Comparison of ENCODE assay signal across 17 cellular contexts in genomic region chr2:101153811-101154210, GRCh38. TPM values are rescaled to one million over a fixed set of nuclear protein-coding genes. Genes with fewer than 3 reads are reported as not detected.
A peak's percentile ranks its signal among the peaks of the same experiment; 100 is the strongest.
DNase-seq lines count a peak whose midpoint lies in the region; ATAC-seq, FAIRE-seq and TF ChIP-seq lines count a peak whose summit lies in the region.
"Had no signal": no experiment of that assay in that cellular context is flagged by ENCODE, and none has a peak within 500 bp of the region (broad histone marks: within the 10 kb centered on the region; RNA-seq: fewer than 3 reads in every experiment).

No MANE protein-coding gene starts in this region.

- peaks cover 6% of the 10 kb centered on the region for H3K27me3 Mint-ChIP-seq in activated T-helper 17 cell treated with anti-CD3 and anti-CD28 coated beads, Interleukin-2, amount 50 U/mL, for 72 hours

- H3K4me3 ChIP-seq in H1 (ENCODE audit: extremely low read depth in 1 of 4, insufficient read depth in 2 of 4, low read depth in 3 of 4, low read length in 4 of 4): no peak overlapping the region
- H3K4me3 ChIP-seq: GM23338 had no signal

- no peaks in the 10 kb centered on the region for H3K9me3 Mint-ChIP-seq in activated T-helper 17 cell treated with anti-CD3 and anti-CD28 coated beads, Interleukin-2, amount 50 U/mL, for 72 hours
- H3K9me3 Mint-ChIP-seq: CD8-positive, alpha-beta memory T cell; GM23338 had no signal

- no peak for ATAC-seq in activated T-helper 17 cell treated with anti-CD3 and anti-CD28 coated beads, Interleukin-2, amount 50 U/mL, for 72 hours (replicated peaks)
- ATAC-seq: GM23338 had no signal

- H2BK15ac ChIP-seq in H1 (ENCODE audit: low read length): peak overlapping the region; percentile 61; the same call in 1 of the 2 replicates

- TF ChIP-seq RAD21 in H1 (IDR thresholded peaks at IDR 0.05 in 1 of 2, conservative IDR thresholded peaks at IDR 0.05 in 1 of 2; ENCODE audit: low read depth in 2 of 2, low read length in 2 of 2): no peak

- H3K9ac ChIP-seq in H1 (replicated peaks in 1 of 4; ENCODE audit: extremely low read depth in 1 of 4, low read depth in 3 of 4, low read length in 3 of 4): no peak overlapping the region

- H2AK5ac ChIP-seq in H1 (ENCODE audit: low read depth, low read length): no peak overlapping the region

- CTCF ChIA-PET in H1 (lab: Charles Lee; ENCODE audit: partially characterized antibody): interaction anchor here (0.6 to 4.7 kb wide), 17 partner anchors 9 to 396 kb away, joined by 3 to 64 read pairs (median 9); partner anchors contain the start of gene RPL31

- H2BK120ac ChIP-seq in H1 (replicated peaks; ENCODE audit: low read depth, low read length): no peak overlapping the region

- POLR2A ChIA-PET in H1 (lab: Charles Lee; ENCODE audit: partially characterized antibody): interaction anchor here (1.3 to 16.5 kb wide), 2 partner anchors 142 to 148 kb away, joined by 3 to 151 read pairs; partner anchors contain the start of gene RPL31

- no peak for TF ChIP-seq POLR2A in H1 (IDR thresholded peaks at IDR 0.05; ENCODE audit: control extremely low read depth in 1 of 2, low read depth in 2 of 2, low read length in 2 of 2)

- peaks cover 2 to 10% (median 7%) of the 10 kb centered on the region in 4 experiments for H3K4me1 ChIP-seq in H1 (replicated peaks in 1 of 4; ENCODE audit: control insufficient read depth in 3 of 4, insufficient read depth in 4 of 4, low read length in 3 of 4)

- TF ChIP-seq EP300 in H1 (IDR thresholded peaks at IDR 0.05; ENCODE audit: borderline replicate concordance in 1 of 2, low read depth in 2 of 2, low read length in 2 of 2): no peak

- H3K9me3 ChIP-seq in H1 (ENCODE audit: insufficient read depth in 2 of 2, low read depth in 1 of 2, low read length in 1 of 2): no peaks in the 10 kb centered on the region

- no peak overlapping the region for H3K27ac ChIP-seq in H1 (ENCODE audit: low read depth, low read length)
- H3K27ac ChIP-seq: RWPE1 had no signal

- H2AFZ ChIP-seq in H1 (ENCODE audit: low read length): no peak overlapping the region
- H2AFZ ChIP-seq: GM23338 had no signal

- peaks cover 0 to 8% (median 2%) of the 10 kb centered on the region in 4 experiments; a peak in 4 of 7 replicates for H3K27me3 ChIP-seq in H1 (replicated peaks in 1 of 4; ENCODE audit: control insufficient read depth in 3 of 4, extremely low read depth in 1 of 4, insufficient read depth in 3 of 4, low read length in 3 of 4)

- intact Hi-C loops in posterior vena cava (cut with DNase I): loop anchor here (5.0 to 10.0 kb wide), 4 partner anchors 117 to 149 kb away; partner anchors contain the start of gene RPL31 (in 1 of the 2)

- H4K91ac ChIP-seq in H1 (replicated peaks; ENCODE audit: insufficient read length, low read length): no peak overlapping the region

- peaks cover 21% of the 10 kb centered on the region for H3K23me2 ChIP-seq in H1 (ENCODE audit: low read depth, low read length)

- DNase-seq in MV-4-11 (lab: John Stamatoyannopoulos, UW) (peak; percentile 21), NCI-H524 treated with DMSO at 0.1 percent for 48 hours (lab: John Stamatoyannopoulos, UW) (peak; percentile 84), H1 (ENCODE audit: low read depth in 1 of 2, low spot score in 2 of 2) (no peak), posterior vena cava (ENCODE audit: low spot score) (peak; percentile 32), NCI-H2029 treated with DMSO at 0.1 percent for 48 hours (lab: John Stamatoyannopoulos, UW) (no peak), HuH-7.5 (ENCODE audit: low spot score) (no peak), inferior parietal cortex (ENCODE audit: extremely low spot score) (no peak)
- DNase-seq: ACHN; C1 segment of cervical spinal cord; CD8-positive, alpha-beta memory T cell; DMS79; NCI-H1105; NCI-H1694; NCI-H774 had no signal

- H3K4me3 Mint-ChIP-seq in activated T-helper 17 cell treated with anti-CD3 and anti-CD28 coated beads, Interleukin-2, amount 50 U/mL, for 72 hours: no peak overlapping the region
- H3K4me3 Mint-ChIP-seq: GM23338 had no signal

- peaks cover 0 to 16% of the 10 kb centered on the region in 2 experiments; a peak in 2 of 4 replicates for H3K79me2 ChIP-seq in H1 (ENCODE audit: control insufficient read depth in 1 of 2, insufficient read depth in 2 of 2, low read length in 2 of 2)

- H3K56ac ChIP-seq in H1 (replicated peaks; ENCODE audit: insufficient read length, low read depth, low read length): no peak overlapping the region

- WGBS in H1 (ENCODE audit: extremely low coverage in 1 of 2, insufficient coverage in 1 of 2, insufficient read length in 1 of 2, insufficient replicate concordance in 2 of 2, low coverage in 1 of 2, low lambda C conversion rate in 2 of 2, missing lambda C conversion rate in 1 of 2), 2 experiments: 88% methylated on average over 8 of the region's 8 CpGs; no CpG with 5 or more reads in 1 of the 2 experiments

- no peak for TF ChIP-seq CTCF in H1 (IDR thresholded peaks at IDR 0.05; ENCODE audit: control extremely low read depth in 1 of 3, insufficient read depth in 1 of 3, low read depth in 1 of 3, low read length in 3 of 3)

- no peaks in the 10 kb centered on the region for H4K20me1 ChIP-seq in H1 (replicated peaks in 1 of 2; ENCODE audit: control insufficient read depth in 1 of 2, insufficient read depth in 2 of 2, low read length in 2 of 2)

- no peak overlapping the region for H2BK5ac ChIP-seq in H1 (ENCODE audit: low read depth, low read length)

- H3K4me2 ChIP-seq in H1 (ENCODE audit: insufficient read depth in 1 of 2, low read depth in 2 of 2, low read length in 2 of 2): no peak overlapping the region

- H3K14ac ChIP-seq in H1 (ENCODE audit: insufficient read length): no peak overlapping the region

- no peaks in the 10 kb centered on the region for H3K36me3 ChIP-seq in H1 (ENCODE audit: control insufficient read depth in 2 of 4, insufficient read depth in 4 of 4, low read length in 3 of 4)

- no peaks in the 10 kb centered on the region for H3K36me3 Mint-ChIP-seq in activated T-helper 17 cell treated with anti-CD3 and anti-CD28 coated beads, Interleukin-2, amount 50 U/mL, for 72 hours (ENCODE audit: low read depth)

- H4K5ac ChIP-seq in H1 (ENCODE audit: insufficient read length, low read depth, low read length): no peak overlapping the region

- H3K27ac Mint-ChIP-seq in activated T-helper 17 cell treated with anti-CD3 and anti-CD28 coated beads, Interleukin-2, amount 50 U/mL, for 72 hours: no peak overlapping the region
- H3K27ac Mint-ChIP-seq: GM23338 had no signal

- H3K79me1 ChIP-seq in H1 (ENCODE audit: low read depth, low read length): no peaks in the 10 kb centered on the region

- no peak overlapping the region for H3K4ac ChIP-seq in H1 (replicated peaks; ENCODE audit: insufficient read length, low read depth, low read length)

- H4K8ac ChIP-seq in H1 (ENCODE audit: extremely low read depth, insufficient read depth, low read length): no peak overlapping the region

- no peak overlapping the region for H3K18ac ChIP-seq in H1 (ENCODE audit: extremely low read depth, low read length)

- no peak overlapping the region for H3K23ac ChIP-seq in H1 (ENCODE audit: insufficient read length)

- H2BK12ac ChIP-seq in H1 (ENCODE audit: low read depth, low read length): no peak overlapping the region

- H3K4me1 Mint-ChIP-seq in activated T-helper 17 cell treated with anti-CD3 and anti-CD28 coated beads, Interleukin-2, amount 50 U/mL, for 72 hours: peaks cover 16% of the 10 kb centered on the region

- no peak overlapping the region for H2BK20ac ChIP-seq in H1 (ENCODE audit: low read length)

- FAIRE-seq in H1 (lab: Jason Lieb, UNC): no peak

TF ChIP-seq in H1, 55 proteins besides CTCF, POLR2A, EP300 and RAD21:
- TF ChIP-seq SIN3A (conservative IDR thresholded peaks at IDR 0.05 in 1 of 2, IDR thresholded peaks at IDR 0.05 in 1 of 2; ENCODE audit: low read depth in 1 of 2, low read length in 2 of 2): no peak
- no peak for TF ChIP-seq SRF (IDR thresholded peaks at IDR 0.05; ENCODE audit: low read depth, low read length)
- TF ChIP-seq BACH1 (IDR thresholded peaks at IDR 0.05; ENCODE audit: low read length): no peak

RNA-seq across cellular contexts. Expression of gene TBC1D8, which starts 2.6 kb away (rescaled TPM):
- 21.8 and 24.0 TPM in 2 replicates for total RNA-seq in H1 (2021; fragmentation: NEBNext Ultra II Directional; extraction: Animal tissue kit (Norgen Biotek cat#: 25700))
- polyA plus RNA-seq in H1 (2011; rRNA removed): 20.8 and 27.2 TPM in 2 replicates
- polyA plus RNA-seq in H1 (2011; cell fraction: cytosol; rRNA removed): 24.9 TPM
- polyA plus RNA-seq in H1 (2011; cell fraction: nucleus; rRNA removed): 87.3 TPM
- polyA plus RNA-seq in H1 (2012, experiment 1 of 2): 21.5 to 24.8 TPM (median 23.1 TPM) in 4 replicates
- 7.7 TPM for polyA plus RNA-seq in H1 (2012, experiment 2 of 2)
- polyA plus RNA-seq in H1 (2013, experiment 1 of 2): 14.1 TPM
- polyA plus RNA-seq in H1 (2013, experiment 2 of 2): 14.4 TPM
- polyA minus RNA-seq in H1 (2011; rRNA and poly(A)+ RNA removed): 40.6 and 53.8 TPM in 2 replicates
- 13.4 TPM for polyA minus RNA-seq in H1 (2011; cell fraction: cytosol; rRNA and poly(A)+ RNA removed)
- polyA minus RNA-seq in H1 (2011; cell fraction: nucleus; rRNA and poly(A)+ RNA removed): 50.2 TPM
- total RNA-seq in posterior vena cava: 10 to 100 TPM; 13.5 to 13.9 TPM
- total RNA-seq in activated T-helper 17 cell treated with anti-CD3 and anti-CD28 coated beads, Interleukin-2, amount 50 U/mL, for 72 hours: under 1 TPM; 0.45 to 0.95 TPM

Comparison
In these comparisons a context has a peak if more than half of its experiments do, and no peak if none do; other contexts are left out.
1. DNase-seq: peak in MV-4-11 (single experiment), NCI-H524 treated with DMSO at 0.1 percent for 48 hours (single experiment) and posterior vena cava (single experiment); none in H1 (0 of 2), NCI-H2029 treated with DMSO at 0.1 percent for 48 hours (single experiment), HuH-7.5 (single experiment) and inferior parietal cortex (single experiment).
2. RNA of gene TBC1D8, which starts 2.6 kb away (total RNA-seq): 21.8 to 24.0 TPM in H1 and 13.5 to 13.9 TPM in posterior vena cava; 0.45 to 0.95 TPM in activated T-helper 17 cell treated with anti-CD3 and anti-CD28 coated beads, Interleukin-2, amount 50 U/mL, for 72 hours; every median in the first group is over 4 times any median in the second.